ENCODE assay signal across 33 cellular contexts in genomic region chr2:227413371-227413770, GRCh38. TPM values are rescaled to one million over a fixed set of nuclear protein-coding genes. Genes with fewer than 3 reads are reported as not detected.
DNase-seq lines count a peak whose midpoint lies in the region; ATAC-seq and TF ChIP-seq lines count a peak whose summit lies in the region.
"Had no signal": no experiment of that assay in that cellular context is flagged by ENCODE, and none has a peak within 500 bp of the region (broad histone marks: within the 10 kb centered on the region; RNA-seq: fewer than 3 reads in every experiment).

No MANE protein-coding gene starts in this region.

- H3K27ac ChIP-seq in foreskin keratinocyte, result peak overlapping the region; percentile 99
- H3K27ac ChIP-seq: ascending aorta, C4-2B, Peyer's patch, prostate gland, SJCRH30, upper lobe of right lung had no signal

- no peaks in the 10 kb centered on the region for H3K27me3 ChIP-seq in foreskin keratinocyte
- H3K27me3 ChIP-seq: ascending aorta, dorsolateral prefrontal cortex, Peyer's patch, SJCRH30, upper lobe of right lung had no signal

- ATAC-seq in activated T-cell treated with anti-CD3 and anti-CD28 coated beads, Interleukin-2, amount 50 U/mL, for 4 hours, result no peak
- ATAC-seq in activated T-helper 17 cell treated with anti-CD3 and anti-CD28 coated beads, Interleukin-2, amount 50 U/mL, for 72 hours (replicated peaks), result no peak
- ATAC-seq in foreskin keratinocyte (no peak), GM18517 (IDR thresholded peaks at IDR 0.05; ENCODE audit: unreplicated experiment) (no peak), HG03457 (IDR thresholded peaks at IDR 0.05; ENCODE audit: unreplicated experiment) (no peak)
- ATAC-seq in stimulated activated memory B cell treated with anti-CD40 and anti-IgM and Interleukin-4, amounts not matched to agents 10 μg/mL and 1 μg/mL and 100 μg/mL, for 72 hours, result no peak
- ATAC-seq: GM12878, HepG2, upper lobe of right lung had no signal

- peaks cover 26% of the 10 kb centered on the region for H3K4me1 ChIP-seq in foreskin keratinocyte
- H3K4me1 ChIP-seq: prostate gland had no signal

- H3K4me3 Mint-ChIP-seq in activated T-cell treated with anti-CD3 and anti-CD28 coated beads, Interleukin-2, amount 50 U/mL, for 4 hours, result peak overlapping the region; percentile 29
- peak overlapping the region; percentile 47 for H3K4me3 Mint-ChIP-seq in activated T-helper 17 cell treated with anti-CD3 and anti-CD28 coated beads, Interleukin-2, amount 50 U/mL, for 72 hours
- no peak overlapping the region for H3K4me3 Mint-ChIP-seq in stimulated activated memory B cell treated with anti-CD40 and anti-IgM and Interleukin-4, amounts not matched to agents 10 μg/mL and 1 μg/mL and 100 μg/mL, for 72 hours

- TF ChIP-seq CTCF in foreskin keratinocyte (conservative IDR thresholded peaks at IDR 0.05), result no peak

- H3K27ac Mint-ChIP-seq in activated T-helper 17 cell treated with anti-CD3 and anti-CD28 coated beads, Interleukin-2, amount 50 U/mL, for 72 hours, result peak overlapping the region; percentile 57
- peak overlapping the region; percentile 41 for H3K27ac Mint-ChIP-seq in stimulated activated memory B cell treated with anti-CD40 and anti-IgM and Interleukin-4, amounts not matched to agents 10 μg/mL and 1 μg/mL and 100 μg/mL, for 72 hours

- no peaks in the 10 kb centered on the region for H3K27me3 Mint-ChIP-seq in activated T-cell treated with anti-CD3 and anti-CD28 coated beads, Interleukin-2, amount 50 U/mL, for 4 hours (ENCODE audit: low read depth)
- H3K27me3 Mint-ChIP-seq in activated T-helper 17 cell treated with anti-CD3 and anti-CD28 coated beads, Interleukin-2, amount 50 U/mL, for 72 hours, result no peaks in the 10 kb centered on the region
- no peaks in the 10 kb centered on the region for H3K27me3 Mint-ChIP-seq in stimulated activated memory B cell treated with anti-CD40 and anti-IgM and Interleukin-4, amounts not matched to agents 10 μg/mL and 1 μg/mL and 100 μg/mL, for 72 hours

- DNase-seq in activated T-cell treated with anti-CD3 and anti-CD28 coated beads, Interleukin-2, amount 50 U/mL, for 4 hours, result no peak
- no peak for DNase-seq in activated T-cell treated with anti-CD3 and anti-CD28 coated beads, Interleukin-2, amount 50 U/mL, for 1 hour
- no peak for DNase-seq in foreskin keratinocyte
- DNase-seq in NCI-H2171 (lab: John Stamatoyannopoulos, UW), result no peak
- DNase-seq: activated CD4-positive, alpha-beta T cell treated with anti-CD3 and anti-CD28 coated beads for 4 hours; activated CD8-positive, alpha-beta memory T cell treated with anti-CD3 and anti-CD28 coated beads, Interleukin-2, amount 50 U/mL, for 4 hours; activated gamma-delta T cell treated with Interleukin-2 at 50 U/mL for 16 hours; central memory CD4-positive, alpha-beta T cell; dorsolateral prefrontal cortex; H7; kidney glomerular epithelial cell; NCI-H1694 treated with DMSO at 0.1 percent for 48 hours; NCI-H2171 treated with DMSO at 0.1 percent for 48 hours; NCI-H524; NK-92 treated with Interleukin-12 subunit alpha and Interleukin-12 subunit beta, amount 100 ng/mL, for 24 hours; Peyer's patch; SJCRH30; upper lobe of right lung had no signal

- no peaks in the 10 kb centered on the region for H3K36me3 Mint-ChIP-seq in activated T-cell treated with anti-CD3 and anti-CD28 coated beads, Interleukin-2, amount 50 U/mL, for 4 hours (ENCODE audit: insufficient read depth)
- H3K36me3 Mint-ChIP-seq in activated T-helper 17 cell treated with anti-CD3 and anti-CD28 coated beads, Interleukin-2, amount 50 U/mL, for 72 hours (ENCODE audit: low read depth), result no peaks in the 10 kb centered on the region
- H3K36me3 Mint-ChIP-seq in stimulated activated memory B cell treated with anti-CD40 and anti-IgM and Interleukin-4, amounts not matched to agents 10 μg/mL and 1 μg/mL and 100 μg/mL, for 72 hours, result no peaks in the 10 kb centered on the region

- peaks cover 55% of the 10 kb centered on the region for H3K4me1 Mint-ChIP-seq in activated T-cell treated with anti-CD3 and anti-CD28 coated beads, Interleukin-2, amount 50 U/mL, for 4 hours (ENCODE audit: low read depth)
- H3K4me1 Mint-ChIP-seq in activated T-helper 17 cell treated with anti-CD3 and anti-CD28 coated beads, Interleukin-2, amount 50 U/mL, for 72 hours, result peaks cover 29% of the 10 kb centered on the region
- peaks cover 58% of the 10 kb centered on the region for H3K4me1 Mint-ChIP-seq in stimulated activated memory B cell treated with anti-CD40 and anti-IgM and Interleukin-4, amounts not matched to agents 10 μg/mL and 1 μg/mL and 100 μg/mL, for 72 hours

- H3K9me3 Mint-ChIP-seq in activated T-cell treated with anti-CD3 and anti-CD28 coated beads, Interleukin-2, amount 50 U/mL, for 4 hours, result no peaks in the 10 kb centered on the region
- no peaks in the 10 kb centered on the region for H3K9me3 Mint-ChIP-seq in activated T-helper 17 cell treated with anti-CD3 and anti-CD28 coated beads, Interleukin-2, amount 50 U/mL, for 72 hours
- no peaks in the 10 kb centered on the region for H3K9me3 Mint-ChIP-seq in stimulated activated memory B cell treated with anti-CD40 and anti-IgM and Interleukin-4, amounts not matched to agents 10 μg/mL and 1 μg/mL and 100 μg/mL, for 72 hours

RNA-seq across cellular contexts. Expression of gene SCYGR1, which starts 25.6 kb away (rescaled TPM):
- total RNA-seq in activated T-cell treated with anti-CD3 and anti-CD28 coated beads, Interleukin-2, amount 50 U/mL, for 4 hours, result not detected
- total RNA-seq in activated T-helper 17 cell treated with anti-CD3 and anti-CD28 coated beads, Interleukin-2, amount 50 U/mL, for 72 hours, result not detected
- not detected in 2 replicates for total RNA-seq in foreskin keratinocyte
- polyA plus RNA-seq in foreskin keratinocyte, result not detected in 2 replicates
- total RNA-seq: ascending aorta; Daoy; endothelial cell of umbilical vein; GM12878; H7; HepG2; LHCN-M2; lung microvascular endothelial cell; Peyer's patch; prostate gland; SJCRH30; subcutaneous adipose tissue; T-helper 1 cell treated with Interleukin-12 subunit alpha and Interleukin-12 subunit beta and Interleukin-4 antibody, amounts not matched to agents 30 ng/mL and 1 ng/mL, for 36 hours; upper lobe of right lung had no signal
- polyA plus RNA-seq: endothelial cell of umbilical vein, GM12878, HepG2 had no signal

RNA-seq across cellular contexts. Expression of gene TM4SF20, which starts 34.3 kb away (rescaled TPM):
- under 1 TPM in 1 of 3 donors, not detected in 2; 0.30 TPM for total RNA-seq in activated T-cell treated with anti-CD3 and anti-CD28 coated beads, Interleukin-2, amount 50 U/mL, for 4 hours
- not detected for total RNA-seq in activated T-helper 17 cell treated with anti-CD3 and anti-CD28 coated beads, Interleukin-2, amount 50 U/mL, for 72 hours
- not detected in 2 replicates for total RNA-seq in foreskin keratinocyte
- not detected in 2 replicates for polyA plus RNA-seq in foreskin keratinocyte
- total RNA-seq: ascending aorta; Daoy; endothelial cell of umbilical vein; GM12878; H7; HepG2; LHCN-M2; lung microvascular endothelial cell; prostate gland; SJCRH30; T-helper 1 cell treated with Interleukin-12 subunit alpha and Interleukin-12 subunit beta and Interleukin-4 antibody, amounts not matched to agents 30 ng/mL and 1 ng/mL, for 36 hours; upper lobe of right lung had no signal
- polyA plus RNA-seq: endothelial cell of umbilical vein, HepG2 had no signal

RNA-seq across cellular contexts. Expression of gene AGFG1, which starts 58.6 kb away (rescaled TPM):
- total RNA-seq in activated T-cell treated with anti-CD3 and anti-CD28 coated beads, Interleukin-2, amount 50 U/mL, for 4 hours, result 100 to 1,000 TPM; 200 to 228 (median 213) TPM
- total RNA-seq in activated T-helper 17 cell treated with anti-CD3 and anti-CD28 coated beads, Interleukin-2, amount 50 U/mL, for 72 hours, result 10 to 100 TPM; 68.7 to 79.8 TPM
- 80.3 and 83.0 TPM in 2 replicates for total RNA-seq in foreskin keratinocyte
- 42.1 and 47.6 TPM in 2 replicates for polyA plus RNA-seq in foreskin keratinocyte
